In genomic region chr2:237685408-237685807, GRCh38 we compare ENCODE assay signal across 9 cellular contexts. TPM values are rescaled to one million over a fixed set of nuclear protein-coding genes. Genes with fewer than 3 reads are reported as not detected.
DNase-seq lines count a peak whose midpoint lies in the region; ATAC-seq and TF ChIP-seq lines count a peak whose summit lies in the region.
"Had no signal": no experiment of that assay in that cellular context is flagged by ENCODE, and none has a peak within 500 bp of the region (broad histone marks: within the 10 kb centered on the region; RNA-seq: fewer than 3 reads in every experiment).

No MANE protein-coding gene starts in this region.

- H3K27ac ChIP-seq in CD4-positive, alpha-beta memory T cell (ENCODE audit: low read depth, low read length) = no peak overlapping the region
- H3K27ac ChIP-seq in colonic mucosa = no peak overlapping the region
- H3K27ac ChIP-seq in naive thymus-derived CD4-positive, alpha-beta T cell (ENCODE audit: low read depth, low read length) = no peak overlapping the region

- H3K27ac Mint-ChIP-seq in CD4-positive, alpha-beta memory T cell = peak overlapping the region in 6 of 7 donors; percentile 60 to 100 (median 100)
- peak overlapping the region in 8 of 9 donors; percentile 55 to 100 (median 98) for H3K27ac Mint-ChIP-seq in naive thymus-derived CD4-positive, alpha-beta T cell

- H3K27me3 Mint-ChIP-seq in CD4-positive, alpha-beta memory T cell = no peaks in the 10 kb centered on the region
- H3K27me3 Mint-ChIP-seq in naive thymus-derived CD4-positive, alpha-beta T cell = no peaks in the 10 kb centered on the region

- DNase-seq in CD4-positive, alpha-beta memory T cell = no peak
- DNase-seq in LHCN-M2 (ENCODE audit: low read depth) (peak; percentile 32), colonic mucosa (no peak), G401 (ENCODE audit: low spot score) (no peak), 8988T (no peak), GM10248 (ENCODE audit: extremely low spot score) (no peak), NCI-H128 (lab: John Stamatoyannopoulos, UW; ENCODE audit: unreplicated experiment) (no peak)
- DNase-seq in naive thymus-derived CD4-positive, alpha-beta T cell = no peak
- DNase-seq: NCI-H1694 had no signal

- in situ Hi-C loops in G401 (cut with HindIII; ENCODE audit: low sequenced_read_pairs) = no loop called here

- H3K4me3 Mint-ChIP-seq in CD4-positive, alpha-beta memory T cell = no peak overlapping the region
- H3K4me3 Mint-ChIP-seq in naive thymus-derived CD4-positive, alpha-beta T cell = no peak overlapping the region

- intact Hi-C loops in CD4-positive, alpha-beta memory T cell (cut with micrococcal nuclease) = no loop called here
- intact Hi-C loops in colonic mucosa (cut with DNase I) = no loop called here
- intact Hi-C loops in naive thymus-derived CD4-positive, alpha-beta T cell (cut with micrococcal nuclease) = no loop called here

- H3K36me3 Mint-ChIP-seq in CD4-positive, alpha-beta memory T cell = peaks cover 0 to 1% of the 10 kb centered on the region in 2 donors
- peaks cover 0 to 5% (median 0%) of the 10 kb centered on the region in 5 donors for H3K36me3 Mint-ChIP-seq in naive thymus-derived CD4-positive, alpha-beta T cell

- H3K36me3 ChIP-seq in CD4-positive, alpha-beta memory T cell (ENCODE audit: insufficient read depth, low read length) = no peaks in the 10 kb centered on the region
- H3K36me3 ChIP-seq in colonic mucosa = no peaks in the 10 kb centered on the region
- no peaks in the 10 kb centered on the region for H3K36me3 ChIP-seq in naive thymus-derived CD4-positive, alpha-beta T cell (ENCODE audit: control insufficient read depth in 2 of 3, insufficient read depth in 3 of 3, low read length in 3 of 3)

- no peak overlapping the region for H3K4me3 ChIP-seq in CD4-positive, alpha-beta memory T cell (ENCODE audit: low read length in 2 of 2)
- no peak overlapping the region for H3K4me3 ChIP-seq in colonic mucosa
- no peak overlapping the region for H3K4me3 ChIP-seq in naive thymus-derived CD4-positive, alpha-beta T cell (ENCODE audit: low read length)

- H3K9me3 ChIP-seq in CD4-positive, alpha-beta memory T cell (ENCODE audit: control insufficient read depth in 1 of 2, low read length in 2 of 2) = no peaks in the 10 kb centered on the region
- no peaks in the 10 kb centered on the region for H3K9me3 ChIP-seq in colonic mucosa
- no peaks in the 10 kb centered on the region for H3K9me3 ChIP-seq in naive thymus-derived CD4-positive, alpha-beta T cell (ENCODE audit: control insufficient read depth in 2 of 3, low read length in 3 of 3)

- H3K9ac ChIP-seq in colonic mucosa (ENCODE audit: low read depth in 2 of 2, low read length in 2 of 2) = no peak overlapping the region

- no peaks in the 10 kb centered on the region for H3K27me3 ChIP-seq in CD4-positive, alpha-beta memory T cell (ENCODE audit: insufficient read depth, low read length)
- H3K27me3 ChIP-seq in colonic mucosa = no peaks in the 10 kb centered on the region
- H3K27me3 ChIP-seq in naive thymus-derived CD4-positive, alpha-beta T cell (ENCODE audit: control insufficient read depth in 2 of 2, insufficient read depth in 2 of 2, low read length in 2 of 2) = no peaks in the 10 kb centered on the region

- peaks cover 42 to 61% (median 48%) of the 10 kb centered on the region in 4 donors for H3K4me1 Mint-ChIP-seq in CD4-positive, alpha-beta memory T cell
- H3K4me1 Mint-ChIP-seq in naive thymus-derived CD4-positive, alpha-beta T cell = peaks cover 28 to 62% (median 49%) of the 10 kb centered on the region in 7 donors

- POLR2A ChIA-PET in CD4-positive, alpha-beta memory T cell (lab: Charles Lee; ENCODE audit: partially characterized antibody) = interaction anchor here (1.0 to 4.5 kb wide), 2 partner anchors 11 to 12 kb away, joined by 4 to 48 read pairs; no protein-coding TSS in a partner anchor
- POLR2A ChIA-PET in naive thymus-derived CD4-positive, alpha-beta T cell (lab: Charles Lee) = interaction anchor here (3.3 to 15.8 kb wide), 2 partner anchors 7 to 10 kb away, joined by 19 to 349 read pairs; no protein-coding TSS in a partner anchor
- POLR2A ChIA-PET in GM10248 (lab: Yijun Ruan, JAX) = no interaction called here

- no peaks in the 10 kb centered on the region for H3K9me3 Mint-ChIP-seq in CD4-positive, alpha-beta memory T cell
- H3K9me3 Mint-ChIP-seq in naive thymus-derived CD4-positive, alpha-beta T cell = no peaks in the 10 kb centered on the region

- TF ChIP-seq CTCF in colonic mucosa (IDR thresholded peaks at IDR 0.05) (peak; percentile 23), GM10248 (IDR thresholded peaks at IDR 0.05; ENCODE audit: control extremely low read depth, extremely low read depth, low read depth, missing control alignments) (no peak)

- no peak for ATAC-seq in naive thymus-derived CD4-positive, alpha-beta T cell

- CTCF ChIA-PET in CD4-positive, alpha-beta memory T cell (lab: Charles Lee; ENCODE audit: partially characterized antibody) = interaction anchor here (2.3 to 4.1 kb wide), 2 partner anchors 11 to 60 kb away, joined by 7 to 34 read pairs; no protein-coding TSS in a partner anchor
- CTCF ChIA-PET in naive thymus-derived CD4-positive, alpha-beta T cell (lab: Charles Lee) = interaction anchor here (0.8 to 11.8 kb wide), 3 partner anchors 10 to 554 kb away, joined by 3 to 111 read pairs (median 4); no protein-coding TSS in a partner anchor
- CTCF ChIA-PET in GM10248 (lab: Yijun Ruan, JAX) = interaction anchor here (0.9 to 2.8 kb wide), 5 partner anchors 11 to 57 kb away, joined by 3 to 18 read pairs (median 4); no protein-coding TSS in a partner anchor

- H3K4me1 ChIP-seq in CD4-positive, alpha-beta memory T cell (ENCODE audit: insufficient read depth, low read length) = peaks cover 46% of the 10 kb centered on the region
- peaks cover 9% of the 10 kb centered on the region for H3K4me1 ChIP-seq in colonic mucosa
- H3K4me1 ChIP-seq in naive thymus-derived CD4-positive, alpha-beta T cell (ENCODE audit: control insufficient read depth in 2 of 2, insufficient read depth in 2 of 2, low read length in 2 of 2) = peaks cover 29 to 39% of the 10 kb centered on the region in 2 donors

RNA-seq across cellular contexts. Expression of gene LRRFIP1, which starts 58.0 kb away (rescaled TPM):
- 100 to 1,000 TPM; 114 to 119 TPM for total RNA-seq in CD4-positive, alpha-beta memory T cell
- polyA plus RNA-seq in CD4-positive, alpha-beta memory T cell = 100 to 1,000 TPM in 1 of 2 donors, 10 to 100 TPM in 1; 88.0 to 198 TPM
- 42.1 and 60.7 TPM in 2 replicates for total RNA-seq in LHCN-M2 (2014; rRNA removed)
- 52.9 TPM for polyA plus RNA-seq in LHCN-M2 (2012)
- 100 to 1,000 TPM; 114 to 133 TPM for total RNA-seq in colonic mucosa
- total RNA-seq in naive thymus-derived CD4-positive, alpha-beta T cell = 100 to 1,000 TPM in 4 of 5 experiments, 10 to 100 TPM in 1; 96.3 to 257 (median 114) TPM
- polyA plus RNA-seq in naive thymus-derived CD4-positive, alpha-beta T cell = 10 to 100 TPM; 82.2 to 94.0 TPM
- 14.3 and 24.6 TPM in 2 replicates for total RNA-seq in G401 (2014; rRNA removed; shearing (Covaris generic))
